ENCODE assay signal across 15 cellular contexts in the genomic region with DNA sequence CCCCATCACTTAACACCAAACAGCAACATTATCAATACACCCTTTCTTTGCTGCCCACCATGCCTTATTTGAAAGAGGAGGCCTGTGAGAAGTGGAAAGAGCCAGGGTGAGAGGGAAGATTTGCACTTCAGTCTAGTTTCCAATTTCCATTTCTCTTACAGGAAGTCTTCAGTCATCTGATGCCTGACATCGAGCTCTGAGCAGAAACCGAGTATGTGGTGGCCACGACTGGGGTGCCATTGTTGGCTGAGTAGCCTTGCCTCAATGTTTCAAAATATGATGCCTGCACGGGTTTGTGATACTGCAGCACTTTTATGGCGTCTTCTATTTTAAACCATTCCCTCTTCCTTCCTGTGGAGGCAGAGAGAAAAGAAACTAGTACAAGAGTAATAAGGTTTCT.
DNase-seq lines count a peak whose midpoint lies in the region; ATAC-seq and TF ChIP-seq lines count a peak whose summit lies in the region.
"Had no signal": no experiment of that assay in that cellular context is flagged by ENCODE, and none has a peak within 500 bp of the region (broad histone marks: within the 10 kb centered on the region; RNA-seq: fewer than 3 reads in every experiment).

No MANE protein-coding gene starts in this region.

- H3K4me1 ChIP-seq in BLaER1 = peaks cover 83% of the 10 kb centered on the region
- H3K4me1 ChIP-seq: Peyer's patch had no signal

- DNase-seq in GM10266 (ENCODE audit: extremely low spot score) (peak; percentile 48), caudate nucleus (lab: John Stamatoyannopoulos, UW) (no peak), medulla oblongata (ENCODE audit: extremely low spot score) (no peak), brain microvascular endothelial cell (no peak)
- no peak for DNase-seq in central memory CD4-positive, alpha-beta T cell
- DNase-seq: activated T-cell treated with anti-CD3 and anti-CD28 coated beads, Interleukin-2, amount 50 U/mL, for 4 hours; mesendoderm; Peyer's patch; stimulated activated CD4-positive, alpha-beta T cell treated with anti-CD3 and anti-CD28 coated beads, Interleukin-4, amount 100 ng/mL, for 4 hours had no signal

- peak overlapping the region; percentile 83 for H3K4me2 ChIP-seq in BLaER1
- H3K4me2 ChIP-seq: KMS-11 had no signal

- peak overlapping the region; percentile 74 for H3K27ac ChIP-seq in BLaER1
- peak overlapping the region; percentile 49 for H3K27ac ChIP-seq in KOPT-K1 (ENCODE audit: low read depth, low read length, poor library complexity, severe bottlenecking)
- H3K27ac ChIP-seq in caudate nucleus (ENCODE audit: low read depth, low read length) = peak overlapping the region; percentile 52
- H3K27ac ChIP-seq in brain microvascular endothelial cell = no peak overlapping the region
- H3K27ac ChIP-seq: C4-2B, KMS-11, Peyer's patch had no signal

- TF ChIP-seq CTCF in GM10266 (IDR thresholded peaks at IDR 0.05; ENCODE audit: control insufficient read depth, insufficient read depth, low read depth, missing control alignments) = no peak
- TF ChIP-seq CTCF in brain microvascular endothelial cell (IDR thresholded peaks at IDR 0.05; ENCODE audit: low read depth, low read length, missing control alignments) = no peak

- H3K9me3 ChIP-seq in BLaER1 (no peaks in the 10 kb centered on the region), KOPT-K1 (ENCODE audit: insufficient read depth, low read length, poor library complexity, severe bottlenecking) (no peaks in the 10 kb centered on the region)
- H3K9me3 ChIP-seq: Peyer's patch had no signal

- peaks cover 50% of the 10 kb centered on the region for H3K36me3 ChIP-seq in BLaER1
- H3K36me3 ChIP-seq in KOPT-K1 (ENCODE audit: insufficient read depth, low read length) = peaks cover 35% of the 10 kb centered on the region
- H3K36me3 ChIP-seq in brain microvascular endothelial cell (replicated peaks) = peaks cover 22% of the 10 kb centered on the region

- H3K9ac ChIP-seq in BLaER1 = peak overlapping the region; percentile 28
- H3K9ac ChIP-seq: KMS-11 had no signal

- in situ Hi-C loops in brain microvascular endothelial cell (cut with HindIII; ENCODE audit: low pct_ligation_motif_present, low sequenced_read_pairs) = no loop called here

- no peaks in the 10 kb centered on the region for H3K27me3 ChIP-seq in BLaER1
- no peaks in the 10 kb centered on the region for H3K27me3 ChIP-seq in brain microvascular endothelial cell (replicated peaks)
- H3K27me3 ChIP-seq: Peyer's patch had no signal

- H3K4me3 ChIP-seq in BLaER1 (peak overlapping the region; percentile 29; the same call in 1 of the 2 replicates), brain microvascular endothelial cell (ENCODE audit: low read depth, low read length) (no peak overlapping the region)
- H3K4me3 ChIP-seq: Peyer's patch had no signal

- H4K20me1 ChIP-seq in BLaER1 = no peaks in the 10 kb centered on the region

- ATAC-seq in GM21576 (IDR thresholded peaks at IDR 0.05; ENCODE audit: unreplicated experiment) = no peak
- ATAC-seq: activated T-cell treated with anti-CD3 and anti-CD28 coated beads, Interleukin-2, amount 50 U/mL, for 4 hours; HCT116 had no signal
